ENCODE assay signal across 8 cellular contexts in genomic region chr16:23148166-23148512, GRCh38. TPM values are rescaled to one million over a fixed set of nuclear protein-coding genes. Genes with fewer than 3 reads are reported as not detected.
DNase-seq lines count a peak whose midpoint lies in the region; ATAC-seq and TF ChIP-seq lines count a peak whose summit lies in the region.

No MANE protein-coding gene starts in this region.

- H3K9ac ChIP-seq in skeletal muscle tissue (ENCODE audit: low read depth in 1 of 3, low read length in 3 of 3), result peak overlapping the region; percentile 63 to 81 (median 68)

- WGBS in gastroesophageal sphincter (ENCODE audit: low coverage in 1 of 2), 2 donors, result 43 to 52% methylated on average over 6 to 7 of the region's 7 CpGs

- H3K27me3 ChIP-seq in H7 (ENCODE audit: control insufficient read depth, insufficient read depth, low read length) (0 out of 2 replicates have a peak, but pooled peaks cover 3% of the 10 kb centered on the region), gastroesophageal sphincter (no peaks in the 10 kb centered on the region), skeletal muscle tissue (ENCODE audit: control insufficient read depth in 3 of 3, insufficient read depth in 3 of 3, low read length in 3 of 3) (no peaks in the 10 kb centered on the region)

- H3K4me3 ChIP-seq in H7 (ENCODE audit: insufficient read depth, low read depth, low read length), result peak overlapping the region; percentile 73
- peak overlapping the region; percentile 68 to 84 for H3K4me3 ChIP-seq in gastroesophageal sphincter
- H3K4me3 ChIP-seq in skeletal muscle tissue (ENCODE audit: low read length in 3 of 3), result peak overlapping the region; percentile 70 to 81 (median 75)

- ATAC-seq in gastroesophageal sphincter (no peak), HG03095 (IDR thresholded peaks at IDR 0.05; ENCODE audit: unreplicated experiment) (no peak), HG03378 (IDR thresholded peaks at IDR 0.05; ENCODE audit: unreplicated experiment) (no peak)

- no peak for DNase-seq in H7
- no peak for DNase-seq in NCI-H526 treated with DMSO at 0.1 percent for 48 hours (lab: John Stamatoyannopoulos, UW)
- no peak for DNase-seq in cortex of kidney (lab: John Stamatoyannopoulos, UW)

- TF ChIP-seq CTCF in VCaP (conservative IDR thresholded peaks at IDR 0.05) (no peak), gastroesophageal sphincter (IDR thresholded peaks at IDR 0.05) (no peak)

- peaks cover 3 to 60% (median 32%) of the 10 kb centered on the region in 3 donors for H3K4me1 ChIP-seq in gastroesophageal sphincter
- peaks cover 26 to 37% (median 36%) of the 10 kb centered on the region in 3 donors for H3K4me1 ChIP-seq in skeletal muscle tissue (ENCODE audit: control insufficient read depth in 3 of 3, insufficient read depth in 3 of 3, low read length in 3 of 3)

- TF ChIP-seq POLR2A in gastroesophageal sphincter (IDR thresholded peaks at IDR 0.05), result no peak

- peak overlapping the region; percentile 86 for H3K27ac ChIP-seq in VCaP
- peak overlapping the region; percentile 73 to 98 (median 92) for H3K27ac ChIP-seq in gastroesophageal sphincter
- H3K27ac ChIP-seq in skeletal muscle tissue (ENCODE audit: low read depth, low read length), result peak overlapping the region; percentile 54

- H3K36me3 ChIP-seq in H7 (replicated peaks; ENCODE audit: control insufficient read depth, insufficient read depth, low read length) (no peaks in the 10 kb centered on the region), gastroesophageal sphincter (no peaks in the 10 kb centered on the region), skeletal muscle tissue (ENCODE audit: control insufficient read depth in 3 of 3, insufficient read depth in 3 of 3, low read length in 3 of 3) (no peaks in the 10 kb centered on the region)

- TF ChIP-seq EP300 in gastroesophageal sphincter (IDR thresholded peaks at IDR 0.05), result no peak

- H3K9me3 ChIP-seq in gastroesophageal sphincter (no peaks in the 10 kb centered on the region), skeletal muscle tissue (ENCODE audit: control insufficient read depth in 3 of 3, low read length in 3 of 3) (no peaks in the 10 kb centered on the region)

RNA-seq across cellular contexts. Expression of gene USP31, which starts 1.1 kb away (rescaled TPM):
- 8.3 and 11.4 TPM in 2 replicates for total RNA-seq in H7 (2014; rRNA removed; shearing (Covaris generic))
- total RNA-seq in gastroesophageal sphincter (10 to 100 TPM; 11.2 to 37.7 (median 26.6) TPM), skeletal muscle tissue (8.9 TPM)

RNA-seq across cellular contexts. Expression of gene SCNN1G, which starts 34.4 kb away (rescaled TPM):
- 0.10 and 0.48 TPM in 2 replicates for total RNA-seq in H7 (2014; rRNA removed; shearing (Covaris generic))
- total RNA-seq in gastroesophageal sphincter (under 1 TPM in 2 of 4 donors, not detected in 2; 0.27 to 0.39 TPM), skeletal muscle tissue (not detected)
